ENCODE assay signal across 12 cellular contexts in genomic region chr9:129776566-129776937, GRCh38. TPM values are rescaled to one million over a fixed set of nuclear protein-coding genes. Genes with fewer than 3 reads are reported as not detected.
DNase-seq lines count a peak whose midpoint lies in the region; ATAC-seq, FAIRE-seq and TF ChIP-seq lines count a peak whose summit lies in the region.
"Had no signal": no experiment of that assay in that cellular context is flagged by ENCODE, and none has a peak within 500 bp of the region (broad histone marks: within the 10 kb centered on the region; RNA-seq: fewer than 3 reads in every experiment).

No MANE protein-coding gene starts in this region.

- intact Hi-C loops in body of pancreas (cut with DNase I): loop anchor here (10.0 kb wide), 1 partner anchor 122 kb away; no protein-coding TSS in a partner anchor

- H3K9ac ChIP-seq in keratinocyte (ENCODE audit: control insufficient read depth, extremely low read depth, insufficient read depth, low read length) (peak overlapping the region; percentile 33), subcutaneous abdominal adipose tissue (ENCODE audit: low read length in 5 of 5) (peak overlapping the region in 1 of 5 donors; percentile 56)

- H3K36me3 Mint-ChIP-seq in HFFc6 (ENCODE audit: low read depth): no peaks in the 10 kb centered on the region
- H3K36me3 Mint-ChIP-seq: IgD-negative memory B cell had no signal

- no peaks in the 10 kb centered on the region for H3K9me1 ChIP-seq in keratinocyte (ENCODE audit: control insufficient read depth, extremely low read depth, insufficient read depth, low read length)

- H3K9me3 Mint-ChIP-seq in HFFc6: no peaks in the 10 kb centered on the region
- H3K9me3 Mint-ChIP-seq: effector memory CD8-positive, alpha-beta T cell; IgD-negative memory B cell had no signal

- H3K27ac ChIP-seq in body of pancreas (peak overlapping the region in 2 of 4 donors; percentile 11 to 16), keratinocyte (ENCODE audit: control insufficient read depth, insufficient read depth, low read length) (peak overlapping the region; percentile 40), subcutaneous abdominal adipose tissue (ENCODE audit: low read depth, low read length) (peak overlapping the region; percentile 67)

- peak overlapping the region; percentile 45 for H3K4me2 ChIP-seq in keratinocyte (ENCODE audit: control insufficient read depth, extremely low read depth, insufficient read depth, low read depth, low read length)

- H3K36me3 ChIP-seq in body of pancreas (replicated peaks in 1 of 2; ENCODE audit: insufficient read depth in 1 of 2, low read depth in 2 of 2) (no peaks in the 10 kb centered on the region), keratinocyte (ENCODE audit: control insufficient read depth in 2 of 2, extremely low read depth in 1 of 2, insufficient read depth in 2 of 2, low read length in 2 of 2) (no peaks in the 10 kb centered on the region), subcutaneous abdominal adipose tissue (ENCODE audit: control insufficient read depth in 5 of 5, insufficient read depth in 5 of 5, low read length in 5 of 5) (no peaks in the 10 kb centered on the region)

- TF ChIP-seq CTCF in HFFc6 (IDR thresholded peaks at IDR 0.05) (no peak), body of pancreas (IDR thresholded peaks at IDR 0.05) (no peak), keratinocyte (optimal IDR thresholded peaks at IDR 0.05 in 1 of 3, IDR thresholded peaks at IDR 0.05 in 1 of 3, conservative IDR thresholded peaks at IDR 0.05 in 1 of 3; ENCODE audit: extremely low read depth in 1 of 3, insufficient read depth in 2 of 3, low read length in 3 of 3) (no peak)

- H3K27me3 Mint-ChIP-seq in HFFc6 (ENCODE audit: insufficient read depth): peaks cover 1% of the 10 kb centered on the region; the same call in 1 of the 2 replicates

- no peak for TF ChIP-seq POLR2A in body of pancreas (IDR thresholded peaks at IDR 0.05)

- FAIRE-seq in keratinocyte (lab: Jason Lieb, UNC): no peak
- FAIRE-seq: urothelium cell line had no signal

- no peak overlapping the region for H2AFZ ChIP-seq in keratinocyte (ENCODE audit: control insufficient read depth, low read length)

- peak; percentile 6 for ATAC-seq in body of pancreas

- no peak overlapping the region for H3K4me3 ChIP-seq in body of pancreas
- H3K4me3 ChIP-seq in keratinocyte (ENCODE audit: control insufficient read depth in 2 of 3, extremely low read depth in 1 of 3, insufficient read depth in 2 of 3, low read depth in 1 of 3, low read length in 3 of 3): no peak overlapping the region
- H3K4me3 ChIP-seq in subcutaneous abdominal adipose tissue (ENCODE audit: low read depth in 1 of 5, low read length in 5 of 5): peak overlapping the region in 4 of 5 donors; percentile 21 to 33 (median 25)

- H3K4me1 ChIP-seq in body of pancreas: peaks cover 11% of the 10 kb centered on the region
- peaks cover 28% of the 10 kb centered on the region for H3K4me1 ChIP-seq in keratinocyte (ENCODE audit: control insufficient read depth, extremely low read depth, insufficient read depth, low read length)
- peaks cover 4 to 25% (median 16%) of the 10 kb centered on the region in 5 donors for H3K4me1 ChIP-seq in subcutaneous abdominal adipose tissue (ENCODE audit: control insufficient read depth in 5 of 5, insufficient read depth in 5 of 5, low read length in 5 of 5)

- H3K27ac Mint-ChIP-seq in HFFc6: peak overlapping the region; percentile 80
- H3K27ac Mint-ChIP-seq: IgD-negative memory B cell had no signal

- no peaks in the 10 kb centered on the region for H3K79me2 ChIP-seq in keratinocyte (ENCODE audit: control insufficient read depth, insufficient read depth, low read length)

- WGBS in body of pancreas, 2 donors: 87 to 97% methylated on average over 4 to 8 of the region's 8 CpGs

- dilution Hi-C loops in keratinocyte (cut with MboI; ENCODE audit: extremely low pct_ligation_motif_present, low sequenced_read_pairs): no loop called here

- peak; percentile 21 for DNase-seq in HFFc6
- DNase-seq in body of pancreas: no peak
- DNase-seq in keratinocyte (ENCODE audit: low read depth, low spot score): no peak
- DNase-seq in NK-92 treated with Interleukin-12 subunit alpha and Interleukin-12 subunit beta, amount 100 ng/mL, for 24 hours (lab: John Stamatoyannopoulos, UW): no peak
- DNase-seq in NCI-H146 treated with DMSO at 0.1 percent for 48 hours (lab: John Stamatoyannopoulos, UW; ENCODE audit: unreplicated experiment): no peak
- DNase-seq in dedifferentiated amniotic fluid mesenchymal stem cell (ENCODE audit: extremely low spot score): no peak
- DNase-seq in GM19240 (ENCODE audit: insufficient read length, low spot score): no peak
- DNase-seq: NCI-H524 had no signal

- H3K4me1 Mint-ChIP-seq in HFFc6 (ENCODE audit: low read depth): peaks cover 40% of the 10 kb centered on the region

- no peaks in the 10 kb centered on the region for H3K27me3 ChIP-seq in body of pancreas
- H3K27me3 ChIP-seq in keratinocyte (ENCODE audit: control insufficient read depth, extremely low read depth, insufficient read depth, low read length): peaks cover 9% of the 10 kb centered on the region
- peaks cover 0 to 4% (median 0%) of the 10 kb centered on the region in 5 donors for H3K27me3 ChIP-seq in subcutaneous abdominal adipose tissue (ENCODE audit: control insufficient read depth in 5 of 5, insufficient read depth in 4 of 5, low read length in 5 of 5)

- H4K20me1 ChIP-seq in keratinocyte (ENCODE audit: control insufficient read depth, extremely low read depth, insufficient read depth, low read length): peaks cover 2% of the 10 kb centered on the region

- H3K4me3 Mint-ChIP-seq in HFFc6: peak overlapping the region; percentile 63
- H3K4me3 Mint-ChIP-seq: IgD-negative memory B cell had no signal

- H3K9me3 ChIP-seq in body of pancreas (no peaks in the 10 kb centered on the region), keratinocyte (ENCODE audit: control insufficient read depth, low read depth, low read length) (no peaks in the 10 kb centered on the region), subcutaneous abdominal adipose tissue (ENCODE audit: control insufficient read depth in 5 of 5, low read length in 5 of 5) (no peaks in the 10 kb centered on the region)

RNA-seq across cellular contexts. Expression of gene PTGES, which starts 23.7 kb away (rescaled TPM):
- total RNA-seq in HFFc6 (2021; fragmentation: NEBNext Ultra II Directional; extraction: Animal tissue kit (Norgen Biotek cat#: 25700)): 10 to 100 TPM; 11.3 to 29.6 (median 26.0) TPM
- under 1 TPM; 0.52 to 0.66 TPM for total RNA-seq in body of pancreas
- 16.3 to 34.1 TPM (median 19.7 TPM) in 3 replicates for polyA plus RNA-seq in keratinocyte
- polyA plus RNA-seq in keratinocyte (2011; ENCODE audit: low read depth): 0.57 TPM
- 24.6 and 32.8 TPM in 2 replicates for polyA plus RNA-seq in keratinocyte (2011; cell fraction: cytosol; rRNA removed)
- 20.4 and 25.6 TPM in 2 replicates for polyA plus RNA-seq in keratinocyte (2011; cell fraction: nucleus; rRNA removed)
- polyA plus RNA-seq in keratinocyte (2012; ENCODE audit: low replicate concordance): 6.8 and 13.1 TPM in 2 replicates
- 21.0 to 32.4 TPM (median 24.9 TPM) in 3 replicates for polyA minus RNA-seq in keratinocyte
- polyA minus RNA-seq in keratinocyte (2011; cell fraction: cytosol; rRNA and poly(A)+ RNA removed): 32.6 TPM
- 22.3 and 23.9 TPM in 2 replicates for polyA minus RNA-seq in keratinocyte (2011; cell fraction: nucleus; rRNA and poly(A)+ RNA removed)
- polyA plus RNA-seq: IgD-negative memory B cell had no signal

RNA-seq across cellular contexts. Expression of gene TOR1B, which starts 26.4 kb away (rescaled TPM):
- 10 to 100 TPM; 31.6 to 43.1 (median 36.1) TPM for total RNA-seq in HFFc6 (2021; fragmentation: NEBNext Ultra II Directional; extraction: Animal tissue kit (Norgen Biotek cat#: 25700))
- 10 to 100 TPM in 1 of 2 donors, 1 to 10 TPM in 1; 9.6 to 19.2 TPM for total RNA-seq in body of pancreas
- polyA plus RNA-seq in keratinocyte: 24.2 to 26.5 TPM (median 26.3 TPM) in 3 replicates
- polyA plus RNA-seq in keratinocyte (2011; ENCODE audit: low read depth): 17.8 TPM
- 11.6 and 14.1 TPM in 2 replicates for polyA plus RNA-seq in keratinocyte (2011; cell fraction: cytosol; rRNA removed)
- polyA plus RNA-seq in keratinocyte (2011; cell fraction: nucleus; rRNA removed): 47.0 and 48.2 TPM in 2 replicates
- 16.2 and 17.2 TPM in 2 replicates for polyA plus RNA-seq in keratinocyte (2012; ENCODE audit: low replicate concordance)
- polyA minus RNA-seq in keratinocyte: 13.1 to 23.3 TPM (median 17.9 TPM) in 3 replicates
- 11.5 TPM for polyA minus RNA-seq in keratinocyte (2011; cell fraction: cytosol; rRNA and poly(A)+ RNA removed)
- 25.7 and 39.6 TPM in 2 replicates for polyA minus RNA-seq in keratinocyte (2011; cell fraction: nucleus; rRNA and poly(A)+ RNA removed)

RNA-seq across cellular contexts. Expression of gene TOR1A, which starts 47.4 kb away (rescaled TPM):
- total RNA-seq in HFFc6 (2021; fragmentation: NEBNext Ultra II Directional; extraction: Animal tissue kit (Norgen Biotek cat#: 25700)): 10 to 100 TPM; 59.1 to 70.5 (median 67.1) TPM
- total RNA-seq in body of pancreas: 10 to 100 TPM; 17.4 to 27.0 TPM
- 60.6 to 76.1 TPM (median 61.5 TPM) in 3 replicates for polyA plus RNA-seq in keratinocyte
- 26.1 TPM for polyA plus RNA-seq in keratinocyte (2011; ENCODE audit: low read depth)
- polyA plus RNA-seq in keratinocyte (2011; cell fraction: cytosol; rRNA removed): 47.6 and 59.3 TPM in 2 replicates
- 70.3 and 72.6 TPM in 2 replicates for polyA plus RNA-seq in keratinocyte (2011; cell fraction: nucleus; rRNA removed)
- polyA plus RNA-seq in keratinocyte (2012; ENCODE audit: low replicate concordance): 39.2 and 39.6 TPM in 2 replicates
- polyA minus RNA-seq in keratinocyte: 25.9 to 36.6 TPM (median 35.0 TPM) in 3 replicates
- polyA minus RNA-seq in keratinocyte (2011; cell fraction: cytosol; rRNA and poly(A)+ RNA removed): 43.2 TPM
- polyA minus RNA-seq in keratinocyte (2011; cell fraction: nucleus; rRNA and poly(A)+ RNA removed): 27.1 and 35.7 TPM in 2 replicates

RNA-seq across cellular contexts. Expression of gene C9orf78, which starts 58.5 kb away (rescaled TPM):
- total RNA-seq in HFFc6 (2021; fragmentation: NEBNext Ultra II Directional; extraction: Animal tissue kit (Norgen Biotek cat#: 25700)): 10 to 100 TPM; 42.8 to 52.7 (median 48.5) TPM
- 10 to 100 TPM; 25.1 to 48.0 TPM for total RNA-seq in body of pancreas
- polyA plus RNA-seq in keratinocyte: 37.4 to 69.9 TPM (median 66.5 TPM) in 3 replicates
- polyA plus RNA-seq in keratinocyte (2011; ENCODE audit: low read depth): 96.2 TPM
- 65.1 and 84.3 TPM in 2 replicates for polyA plus RNA-seq in keratinocyte (2011; cell fraction: cytosol; rRNA removed)
- polyA plus RNA-seq in keratinocyte (2011; cell fraction: nucleus; rRNA removed): 24.0 and 33.8 TPM in 2 replicates
- polyA plus RNA-seq in keratinocyte (2012; ENCODE audit: low replicate concordance): 48.5 and 57.1 TPM in 2 replicates
- polyA minus RNA-seq in keratinocyte: 4.2 to 7.2 TPM (median 6.0 TPM) in 3 replicates
- 20.0 TPM for polyA minus RNA-seq in keratinocyte (2011; cell fraction: cytosol; rRNA and poly(A)+ RNA removed)
- 4.7 and 8.5 TPM in 2 replicates for polyA minus RNA-seq in keratinocyte (2011; cell fraction: nucleus; rRNA and poly(A)+ RNA removed)

RNA-seq across cellular contexts. Expression of gene USP20, which starts 58.7 kb away (rescaled TPM):
- total RNA-seq in HFFc6 (2021; fragmentation: NEBNext Ultra II Directional; extraction: Animal tissue kit (Norgen Biotek cat#: 25700)): 10 to 100 TPM; 24.1 to 35.4 (median 26.2) TPM
- total RNA-seq in body of pancreas: 10 to 100 TPM; 14.5 to 23.4 TPM
- 6.4 to 10.0 TPM (median 9.1 TPM) in 3 replicates for polyA plus RNA-seq in keratinocyte
- 11.5 TPM for polyA plus RNA-seq in keratinocyte (2011; ENCODE audit: low read depth)
- polyA plus RNA-seq in keratinocyte (2011; cell fraction: cytosol; rRNA removed): 3.7 and 9.1 TPM in 2 replicates
- 23.7 and 32.0 TPM in 2 replicates for polyA plus RNA-seq in keratinocyte (2011; cell fraction: nucleus; rRNA removed)
- polyA plus RNA-seq in keratinocyte (2012; ENCODE audit: low replicate concordance): 8.0 and 11.3 TPM in 2 replicates
- 8.2 to 13.7 TPM (median 9.5 TPM) in 3 replicates for polyA minus RNA-seq in keratinocyte
- polyA minus RNA-seq in keratinocyte (2011; cell fraction: cytosol; rRNA and poly(A)+ RNA removed): 11.5 TPM
- polyA minus RNA-seq in keratinocyte (2011; cell fraction: nucleus; rRNA and poly(A)+ RNA removed): 15.9 and 20.3 TPM in 2 replicates

Comparison
In these comparisons a context has a peak if more than half of its experiments do, and no peak if none do; other contexts are left out.
1. H3K4me3 ChIP-seq: peak in subcutaneous abdominal adipose tissue (4 of 5); none in body of pancreas (0 of 2) and keratinocyte (0 of 3).
2. RNA of gene PTGES, which starts 23.7 kb away (total RNA-seq): 11.3 to 29.6 TPM in HFFc6; 0.52 to 0.66 TPM in body of pancreas; every median in the first group is over 4 times any median in the second.